In genomic region chr15:26781816-26782215, GRCh38 we compare ENCODE assay signal across 36 cellular contexts. TPM values are rescaled to one million over a fixed set of nuclear protein-coding genes. Genes with fewer than 3 reads are reported as not detected.
"Had no signal": no experiment of that assay in that cellular context is flagged by ENCODE, and none has a peak within 500 bp of the region (broad histone marks: within the 10 kb centered on the region; RNA-seq: fewer than 3 reads in every experiment).

No MANE protein-coding gene starts in this region.

- H3K27ac ChIP-seq: adrenal gland, ascending aorta, body of pancreas, brain microvascular endothelial cell, breast epithelium, cardiac muscle cell had no signal

- DNase-seq: activated effector memory CD4-positive, alpha-beta T cell treated with anti-CD3 and anti-CD28 coated beads, Interleukin-2, amount 50 U/mL, for 16 hours; activated effector memory CD4-positive, alpha-beta T cell treated with Interleukin-2 at 50 U/mL for 16 hours; activated gamma-delta T cell; activated gamma-delta T cell treated with Interleukin-2 at 50 U/mL for 16 hours; activated naive CD4-positive, alpha-beta T cell; activated naive CD4-positive, alpha-beta T cell treated with anti-CD3 and anti-CD28 coated beads for 36 hours; activated naive CD4-positive, alpha-beta T cell treated with anti-CD3 and anti-CD28 coated beads, Interleukin-2, amount 10 ng/mL, durations not matched to agents 7 days and 5 days; activated naive CD4-positive, alpha-beta T cell treated with anti-CD3 and anti-CD28 coated beads, Interleukin-2, amount 50 U/mL, for 16 hours; activated naive CD4-positive, alpha-beta T cell treated with Interleukin-2 at 50 U/mL for 16 hours; activated naive CD8-positive, alpha-beta T cell treated with anti-CD3 and anti-CD28 coated beads for 36 hours; activated naive CD8-positive, alpha-beta T cell treated with anti-CD3 and anti-CD28 coated beads, Interleukin-2, amount 10 ng/mL, durations not matched to agents 7 days and 5 days; activated naive CD8-positive, alpha-beta T cell treated with anti-CD3 and anti-CD28 coated beads, Interleukin-2, amount 50 U/mL, for 24 hours; activated T-cell treated with anti-CD3 and anti-CD28 coated beads, Interleukin-2, amount 50 U/mL, for 1 hour; activated T-cell treated with anti-CD3 and anti-CD28 coated beads, Interleukin-2, amount 50 U/mL, for 24 hours; activated T-cell treated with anti-CD3 and anti-CD28 coated beads, Interleukin-2, amount 50 U/mL, for 4 hours; activated T-cell treated with anti-CD3 and anti-CD28 coated beads, Interleukin-2, amount 50 U/mL, for 48 hours; activated T-cell treated with anti-CD3 and anti-CD28 coated beads, Interleukin-2, amount 50 U/mL, for 72 hours; adrenal gland; amniotic stem cell; amygdala; anterior cingulate cortex; aorta; body of pancreas; brain microvascular endothelial cell; caudate nucleus; central memory CD4-positive, alpha-beta T cell; cerebellar nuclear complex had no signal

- H3K9me3 ChIP-seq: adrenal gland, ascending aorta, body of pancreas, breast epithelium had no signal

- H3K36me3 ChIP-seq: adrenal gland, ascending aorta, brain microvascular endothelial cell, breast epithelium, cardiac muscle cell had no signal

- H3K4me1 ChIP-seq: adrenal gland, ascending aorta, body of pancreas, breast epithelium had no signal

- H3K4me3 ChIP-seq: adrenal gland, ascending aorta, body of pancreas, breast epithelium, cardiac muscle cell had no signal

- FAIRE-seq: astrocyte, bronchial epithelial cell had no signal

- ATAC-seq: activated naive CD4-positive, alpha-beta T cell treated with anti-CD3 and anti-CD28 coated beads, Interleukin-2, amount 50 U/mL, for 72 hours; activated naive CD8-positive, alpha-beta T cell treated with anti-CD3 and anti-CD28 coated beads, Interleukin-2, amount 50 U/mL, for 24 hours; activated T-cell treated with anti-CD3 and anti-CD28 coated beads, Interleukin-2, amount 50 U/mL, for 4 hours; activated T-cell treated with anti-CD3 and anti-CD28 coated beads, Interleukin-2, amount 50 U/mL, for 72 hours; activated T-helper 17 cell treated with anti-CD3 and anti-CD28 coated beads, Interleukin-2, amount 50 U/mL, for 72 hours had no signal

RNA-seq across cellular contexts. Expression of gene GABRB3, which starts 8.9 kb away (rescaled TPM):
- total RNA-seq: activated naive CD4-positive, alpha-beta T cell treated with anti-CD3 and anti-CD28 coated beads, Interleukin-2, amount 50 U/mL, for 72 hours; activated naive CD8-positive, alpha-beta T cell treated with anti-CD3 and anti-CD28 coated beads, Interleukin-2, amount 10 ng/mL, durations not matched to agents 7 days and 5 days; activated T-helper 1 cell treated with anti-CD3 and anti-CD28 coated beads, Interleukin-12 subunit alpha, Interleukin-12 subunit beta, Interleukin-2, Interleukin-4 antibody, amounts not matched to agents 30 ng/mL and 10 ng/mL and 1 ng/mL, durations not matched to agents 14 hours and 24 hours and 36 hours; activated T-helper 2 cell treated with anti-CD3 and anti-CD28 coated beads, Interferon-gamma antibody, Interleukin-2, Interleukin-4, amounts not matched to agents 10 μg/mL and 5 μg/mL and 100 μg/mL, durations not matched to agents 14 hours and 24 hours and 36 hours; ascending aorta had no signal
